ENCODE assay signal across 9 cellular contexts in genomic region chr3:106457278-106458210, GRCh38.
DNase-seq lines count a peak whose midpoint lies in the region; ATAC-seq and TF ChIP-seq lines count a peak whose summit lies in the region.
"Had no signal": no experiment of that assay in that cellular context is flagged by ENCODE, and none has a peak within 500 bp of the region (broad histone marks: within the 10 kb centered on the region; RNA-seq: fewer than 3 reads in every experiment).

No MANE protein-coding gene starts in this region.

- H3K4me1 ChIP-seq in SK-N-SH (ENCODE audit: control insufficient read depth in 1 of 2, insufficient read depth in 2 of 2, low read depth in 1 of 2, low read length in 1 of 2): peaks cover 3 to 4% of the 10 kb centered on the region in 2 experiments; a peak in 1 of 4 replicates
- H3K4me1 ChIP-seq: BLaER1 had no signal

- peak overlapping the region; percentile 63 for H3K27ac Mint-ChIP-seq in stimulated activated effector memory CD8-positive, alpha-beta T cell treated with anti-CD3 and anti-CD28 coated beads, Interleukin-12 subunit alpha, Interleukin-12 subunit beta, amount 100 ng/mL, for 72 hours

- no peak for TF ChIP-seq CTCF in SK-N-SH (IDR thresholded peaks at IDR 0.05)

- no peak overlapping the region for H2AFZ ChIP-seq in SK-N-SH (ENCODE audit: low read depth)

- no peak overlapping the region for H3K9ac ChIP-seq in SK-N-SH
- H3K9ac ChIP-seq: BLaER1 had no signal

- WGBS in SK-N-SH (ENCODE audit: low lambda C conversion rate): 50% methylated on average over 3 of the region's 3 CpGs

- H3K36me3 ChIP-seq in SK-N-SH (replicated peaks in 1 of 2; ENCODE audit: control insufficient read depth in 1 of 2, insufficient read depth in 2 of 2, low read length in 1 of 2): no peaks in the 10 kb centered on the region
- H3K36me3 ChIP-seq: BLaER1 had no signal

- POLR2A ChIA-PET in SK-N-SH (lab: Yijun Ruan, JAX): no interaction called here

- H3F3A ChIP-seq in SK-N-SH (replicated peaks; ENCODE audit: insufficient read depth): peaks cover 13% of the 10 kb centered on the region

- H3K27ac ChIP-seq in SK-N-SH (ENCODE audit: low read depth in 2 of 2, low read length in 1 of 2): peak overlapping the region in 1 of 2 experiments; percentile 29; a peak in 1 of 4 replicates
- H3K27ac ChIP-seq: BLaER1 had no signal

- H3K9me3 Mint-ChIP-seq in stimulated activated effector memory CD8-positive, alpha-beta T cell treated with anti-CD3 and anti-CD28 coated beads, Interleukin-12 subunit alpha, Interleukin-12 subunit beta, amount 100 ng/mL, for 72 hours: peaks cover 4% of the 10 kb centered on the region

- H3K27me3 ChIP-seq in SK-N-SH (ENCODE audit: insufficient read depth): no peaks in the 10 kb centered on the region
- H3K27me3 ChIP-seq: BLaER1 had no signal

- no peak overlapping the region for H3K4me3 ChIP-seq in SK-N-SH (ENCODE audit: low read depth in 2 of 2, low read length in 1 of 2)
- H3K4me3 ChIP-seq: BLaER1 had no signal

- peaks cover 20% of the 10 kb centered on the region for H3K4me1 Mint-ChIP-seq in stimulated activated effector memory CD8-positive, alpha-beta T cell treated with anti-CD3 and anti-CD28 coated beads, Interleukin-12 subunit alpha, Interleukin-12 subunit beta, amount 100 ng/mL, for 72 hours

- DNase-seq in NK-92 treated with Interleukin-12 subunit alpha and Interleukin-12 subunit beta, amount 100 ng/mL, for 24 hours (lab: John Stamatoyannopoulos, UW): peak; percentile 19
- DNase-seq in NK-92 (lab: John Stamatoyannopoulos, UW; ENCODE audit: unreplicated experiment) (no peak), HS-5 (ENCODE audit: low read depth) (peak; percentile 38), SK-N-SH (no peak), fibroblast of peridontal ligament (ENCODE audit: extremely low read depth) (peak; percentile 98)
- DNase-seq in stimulated activated effector memory CD8-positive, alpha-beta T cell treated with anti-CD3 and anti-CD28 coated beads, Interleukin-12 subunit alpha, Interleukin-12 subunit beta, amount 100 ng/mL, for 72 hours (ENCODE audit: low spot score in 2 of 2): peak; percentile 12 to 65
- DNase-seq in effector CD4-positive, alpha-beta T cell: no peak

- H3K4me3 Mint-ChIP-seq in stimulated activated effector memory CD8-positive, alpha-beta T cell treated with anti-CD3 and anti-CD28 coated beads, Interleukin-12 subunit alpha, Interleukin-12 subunit beta, amount 100 ng/mL, for 72 hours: peak overlapping the region; percentile 6

- no peaks in the 10 kb centered on the region for H3K36me3 Mint-ChIP-seq in stimulated activated effector memory CD8-positive, alpha-beta T cell treated with anti-CD3 and anti-CD28 coated beads, Interleukin-12 subunit alpha, Interleukin-12 subunit beta, amount 100 ng/mL, for 72 hours

- no peak for TF ChIP-seq EP300 in SK-N-SH (IDR thresholded peaks at IDR 0.05; ENCODE audit: borderline replicate concordance in 1 of 2, low read depth in 1 of 2, low read length in 1 of 2)

- no peaks in the 10 kb centered on the region for H4K20me1 ChIP-seq in SK-N-SH (ENCODE audit: insufficient read depth)
- H4K20me1 ChIP-seq: BLaER1 had no signal

- H3K9me2 ChIP-seq in SK-N-SH: no peaks in the 10 kb centered on the region

- H3K9me3 ChIP-seq in SK-N-SH: no peaks in the 10 kb centered on the region
- H3K9me3 ChIP-seq: BLaER1 had no signal

- no peak overlapping the region for H3K4me2 ChIP-seq in SK-N-SH
- H3K4me2 ChIP-seq: BLaER1 had no signal

- peak; percentile 96 for ATAC-seq in GM21717 (IDR thresholded peaks at IDR 0.05; ENCODE audit: unreplicated experiment)
- peak; percentile 100 for ATAC-seq in stimulated activated effector memory CD8-positive, alpha-beta T cell treated with anti-CD3 and anti-CD28 coated beads, Interleukin-12 subunit alpha, Interleukin-12 subunit beta, amount 100 ng/mL, for 72 hours

- H3K79me2 ChIP-seq in SK-N-SH (ENCODE audit: insufficient read depth): no peaks in the 10 kb centered on the region

- CTCF ChIA-PET in SK-N-SH (lab: Yijun Ruan, JAX): interaction anchor here (1.6 kb wide), 1 partner anchor 13 kb away, joined by 4 read pairs; no protein-coding TSS in a partner anchor

- TF ChIP-seq RAD21 in SK-N-SH (IDR thresholded peaks at IDR 0.05; ENCODE audit: low read length): no peak

TF ChIP-seq in SK-N-SH, 30 proteins besides CTCF, POLR2A, EP300 and RAD21:
- peak; percentile 74 for TF ChIP-seq NFIC (IDR thresholded peaks at IDR 0.05; ENCODE audit: borderline replicate concordance)
- no peak; the same call in 1 of the 2 replicates for TF ChIP-seq POLR2AphosphoS5 (IDR thresholded peaks at IDR 0.05; ENCODE audit: low read depth, low read length)
- TF ChIP-seq, protein P1, sequence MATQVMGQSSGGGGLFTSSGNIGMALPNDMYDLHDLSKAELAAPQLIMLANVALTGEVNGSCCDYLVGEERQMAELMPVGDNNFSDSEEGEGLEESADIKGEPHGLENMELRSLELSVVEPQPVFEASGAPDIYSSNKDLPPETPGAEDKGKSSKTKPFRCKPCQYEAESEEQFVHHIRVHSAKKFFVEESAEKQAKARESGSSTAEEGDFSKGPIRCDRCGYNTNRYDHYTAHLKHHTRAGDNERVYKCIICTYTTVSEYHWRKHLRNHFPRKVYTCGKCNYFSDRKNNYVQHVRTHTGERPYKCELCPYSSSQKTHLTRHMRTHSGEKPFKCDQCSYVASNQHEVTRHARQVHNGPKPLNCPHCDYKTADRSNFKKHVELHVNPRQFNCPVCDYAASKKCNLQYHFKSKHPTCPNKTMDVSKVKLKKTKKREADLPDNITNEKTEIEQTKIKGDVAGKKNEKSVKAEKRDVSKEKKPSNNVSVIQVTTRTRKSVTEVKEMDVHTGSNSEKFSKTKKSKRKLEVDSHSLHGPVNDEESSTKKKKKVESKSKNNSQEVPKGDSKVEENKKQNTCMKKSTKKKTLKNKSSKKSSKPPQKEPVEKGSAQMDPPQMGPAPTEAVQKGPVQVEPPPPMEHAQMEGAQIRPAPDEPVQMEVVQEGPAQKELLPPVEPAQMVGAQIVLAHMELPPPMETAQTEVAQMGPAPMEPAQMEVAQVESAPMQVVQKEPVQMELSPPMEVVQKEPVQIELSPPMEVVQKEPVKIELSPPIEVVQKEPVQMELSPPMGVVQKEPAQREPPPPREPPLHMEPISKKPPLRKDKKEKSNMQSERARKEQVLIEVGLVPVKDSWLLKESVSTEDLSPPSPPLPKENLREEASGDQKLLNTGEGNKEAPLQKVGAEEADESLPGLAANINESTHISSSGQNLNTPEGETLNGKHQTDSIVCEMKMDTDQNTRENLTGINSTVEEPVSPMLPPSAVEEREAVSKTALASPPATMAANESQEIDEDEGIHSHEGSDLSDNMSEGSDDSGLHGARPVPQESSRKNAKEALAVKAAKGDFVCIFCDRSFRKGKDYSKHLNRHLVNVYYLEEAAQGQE (IDR thresholded peaks at IDR 0.05; ENCODE audit: low read depth, low read length): no peak
- no peak for TF ChIP-seq SIN3A (IDR thresholded peaks at IDR 0.05; ENCODE audit: borderline replicate concordance, low read depth, low read length)
- no peak for TF ChIP-seq NRF1 (IDR thresholded peaks at IDR 0.05; ENCODE audit: low read depth, low read length)
- TF ChIP-seq YY1 (IDR thresholded peaks at IDR 0.05; ENCODE audit: low read depth): no peak
- peak; percentile 37; the same call in 1 of the 2 replicates for TF ChIP-seq JUND (IDR thresholded peaks at IDR 0.05)
- peak; percentile 77 for TF ChIP-seq TCF12 (IDR thresholded peaks at IDR 0.05)
- peak; percentile 61; the same call in 1 of the 2 replicates for TF ChIP-seq FOSL2 (IDR thresholded peaks at IDR 0.05; ENCODE audit: borderline replicate concordance, low read depth)
- TF ChIP-seq, protein P2, sequence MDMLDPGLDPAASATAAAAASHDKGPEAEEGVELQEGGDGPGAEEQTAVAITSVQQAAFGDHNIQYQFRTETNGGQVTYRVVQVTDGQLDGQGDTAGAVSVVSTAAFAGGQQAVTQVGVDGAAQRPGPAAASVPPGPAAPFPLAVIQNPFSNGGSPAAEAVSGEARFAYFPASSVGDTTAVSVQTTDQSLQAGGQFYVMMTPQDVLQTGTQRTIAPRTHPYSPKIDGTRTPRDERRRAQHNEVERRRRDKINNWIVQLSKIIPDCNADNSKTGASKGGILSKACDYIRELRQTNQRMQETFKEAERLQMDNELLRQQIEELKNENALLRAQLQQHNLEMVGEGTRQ (IDR thresholded peaks at IDR 0.05; ENCODE audit: borderline replicate concordance, low read depth, low read length): no peak
- TF ChIP-seq GABPA (IDR thresholded peaks at IDR 0.05; ENCODE audit: low read depth): no peak
- TF ChIP-seq FOXM1 (IDR thresholded peaks at IDR 0.05; ENCODE audit: low read depth): no peak
- TF ChIP-seq, protein P3, sequence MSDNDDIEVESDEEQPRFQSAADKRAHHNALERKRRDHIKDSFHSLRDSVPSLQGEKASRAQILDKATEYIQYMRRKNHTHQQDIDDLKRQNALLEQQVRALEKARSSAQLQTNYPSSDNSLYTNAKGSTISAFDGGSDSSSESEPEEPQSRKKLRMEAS (IDR thresholded peaks at IDR 0.05; ENCODE audit: low read depth): 0 out of 2 replicates have a peak, but pooled peaks have one; percentile 24
- no peak for TF ChIP-seq MEF2A (IDR thresholded peaks at IDR 0.05; ENCODE audit: borderline replicate concordance, low read depth)
- no peak for TF ChIP-seq GATA2 (CRISPR knock-in tag; IDR thresholded peaks at IDR 0.05)
- TF ChIP-seq TAF1 (IDR thresholded peaks at IDR 0.05; ENCODE audit: borderline replicate concordance, low read depth, low read length): no peak
- TF ChIP-seq PBX3 (IDR thresholded peaks at IDR 0.05): peak; percentile 84
- TF ChIP-seq ELF1 (IDR thresholded peaks at IDR 0.05): no peak
- TF ChIP-seq MXI1 (IDR thresholded peaks at IDR 0.05; ENCODE audit: low read depth, low read length): no peak

Comparison
In these comparisons a context has a peak if more than half of its experiments do, and no peak if none do; other contexts are left out.
1. DNase-seq: peak in NK-92 treated with Interleukin-12 subunit alpha and Interleukin-12 subunit beta, amount 100 ng/mL, for 24 hours (single experiment), HS-5 (single experiment), fibroblast of peridontal ligament (single experiment) and stimulated activated effector memory CD8-positive, alpha-beta T cell treated with anti-CD3 and anti-CD28 coated beads, Interleukin-12 subunit alpha, Interleukin-12 subunit beta, amount 100 ng/mL, for 72 hours (2 of 2); none in NK-92 (single experiment), SK-N-SH (single experiment) and effector CD4-positive, alpha-beta T cell (single experiment).